In genomic region chr10:69473304-69473985, GRCh38 we compare ENCODE assay signal across 1 cellular context.
TF ChIP-seq lines count a peak whose summit lies in the region.

No MANE protein-coding gene starts in this region.

TF ChIP-seq in H1, 55 proteins besides CTCF, POLR2A, EP300 and RAD21:
- TF ChIP-seq CTBP2 (IDR thresholded peaks at IDR 0.05; ENCODE audit: borderline replicate concordance, insufficient read depth, insufficient read length, low read length), result no peak
- no peak for TF ChIP-seq CEBPB (IDR thresholded peaks at IDR 0.05; ENCODE audit: low read depth, low read length)
- TF ChIP-seq NANOG (IDR thresholded peaks at IDR 0.05; ENCODE audit: insufficient read depth, low read depth, low read length, poor library complexity, severe bottlenecking), result no peak
- no peak for TF ChIP-seq E2F6 (IDR thresholded peaks at IDR 0.05)
- no peak for TF ChIP-seq SUZ12 (IDR thresholded peaks at IDR 0.05; ENCODE audit: low read length)
- TF ChIP-seq SP4 (IDR thresholded peaks at IDR 0.05; ENCODE audit: low read length), result no peak
- TF ChIP-seq KDM5A (IDR thresholded peaks at IDR 0.05; ENCODE audit: low read length), result no peak
- TF ChIP-seq NRF1 (IDR thresholded peaks at IDR 0.05; ENCODE audit: low read depth, low read length), result no peak
- TF ChIP-seq CHD1 (IDR thresholded peaks at IDR 0.05; ENCODE audit: low read depth, low read length), result no peak
- no peak for TF ChIP-seq POU5F1 (IDR thresholded peaks at IDR 0.05; ENCODE audit: low read depth, low read length)
- TF ChIP-seq CHD2 (IDR thresholded peaks at IDR 0.05; ENCODE audit: low read length), result no peak
- no peak for TF ChIP-seq TEAD4 (IDR thresholded peaks at IDR 0.05; ENCODE audit: low read depth, low read length)
- TF ChIP-seq ZNF274 (IDR thresholded peaks at IDR 0.05; ENCODE audit: borderline replicate concordance, extremely low read depth, low read length), result no peak
- TF ChIP-seq TCF12 (IDR thresholded peaks at IDR 0.05; ENCODE audit: low read depth, low read length), result no peak
- TF ChIP-seq BRCA1 (IDR thresholded peaks at IDR 0.05; ENCODE audit: low read depth, low read length), result no peak
- TF ChIP-seq YY1 (IDR thresholded peaks at IDR 0.05; ENCODE audit: low read depth, low read length), result no peak
- no peak for TF ChIP-seq SP2 (IDR thresholded peaks at IDR 0.05; ENCODE audit: low read length)
- no peak for TF ChIP-seq FOSL1 (IDR thresholded peaks at IDR 0.05; ENCODE audit: insufficient read depth, low read depth, low read length)
- no peak for TF ChIP-seq EGR1 (IDR thresholded peaks at IDR 0.05; ENCODE audit: borderline replicate concordance, low read depth, low read length)
- TF ChIP-seq TBP (IDR thresholded peaks at IDR 0.05; ENCODE audit: low read depth, low read length), result no peak
